ENCODE assay signal across 8 cellular contexts in genomic region chr14:63641473-63642228, GRCh38. TPM values are rescaled to one million over a fixed set of nuclear protein-coding genes. Genes with fewer than 3 reads are reported as not detected.
DNase-seq lines count a peak whose midpoint lies in the region; ATAC-seq and TF ChIP-seq lines count a peak whose summit lies in the region.

A gene with protein sequence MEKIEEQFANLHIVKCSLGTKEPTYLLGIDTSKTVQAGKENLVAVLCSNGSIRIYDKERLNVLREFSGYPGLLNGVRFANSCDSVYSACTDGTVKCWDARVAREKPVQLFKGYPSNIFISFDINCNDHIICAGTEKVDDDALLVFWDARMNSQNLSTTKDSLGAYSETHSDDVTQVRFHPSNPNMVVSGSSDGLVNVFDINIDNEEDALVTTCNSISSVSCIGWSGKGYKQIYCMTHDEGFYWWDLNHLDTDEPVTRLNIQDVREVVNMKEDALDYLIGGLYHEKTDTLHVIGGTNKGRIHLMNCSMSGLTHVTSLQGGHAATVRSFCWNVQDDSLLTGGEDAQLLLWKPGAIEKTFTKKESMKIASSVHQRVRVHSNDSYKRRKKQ (minus strand): TSS chr14:63641871. CDS start chr14:63599942, 41,929 bp downstream.

- H3K4me3 ChIP-seq in hepatocyte = peak within 1 kb of the TSS; percentile 54

- H3K4me2 ChIP-seq in hepatocyte = peak within 1 kb of the TSS; percentile 76

- H3K27ac ChIP-seq in 22Rv1 (peak within 1 kb of the TSS; percentile 98), hepatocyte (peak within 1 kb of the TSS; percentile 90)

- H3K9me2 ChIP-seq in hepatocyte (replicated peaks; ENCODE audit: insufficient read depth) = no peaks in the 10 kb centered on the region

- H3K4me1 ChIP-seq in hepatocyte (ENCODE audit: insufficient read depth) = no peaks in the 10 kb centered on the region

- H2AFZ ChIP-seq in hepatocyte = peak within 1 kb of the TSS; percentile 65

- H4K20me1 ChIP-seq in hepatocyte (ENCODE audit: insufficient read depth, poor library complexity, severe bottlenecking) = no peaks in the 10 kb centered on the region

- under 1% methylated on average over 60 of the region's 60 CpGs for WGBS in hepatocyte (ENCODE audit: low lambda C conversion rate, missing lambda C conversion rate)

- peaks cover 46% of the 10 kb centered on the region for H3K79me2 ChIP-seq in hepatocyte

- ATAC-seq in GM18511 (IDR thresholded peaks at IDR 0.05; ENCODE audit: unreplicated experiment) (peak; percentile 90), HG03039 (IDR thresholded peaks at IDR 0.05; ENCODE audit: unreplicated experiment) (peak; percentile 88)

- peak; percentile 99 to 100 for DNase-seq in NCI-H2081 (lab: John Stamatoyannopoulos, UW)
- DNase-seq in T1000 (lab: John Stamatoyannopoulos, UW) = peak; percentile 97
- peak; percentile 100 for DNase-seq in astrocyte of the hippocampus (ENCODE audit: low read depth, low spot score)
- DNase-seq in hepatocyte (ENCODE audit: low spot score) = peak; percentile 99
- DNase-seq in renal cortical epithelial cell (ENCODE audit: low read depth) = peak; percentile 99

- TF ChIP-seq CTCF in 22Rv1 (IDR thresholded peaks at IDR 0.05) (peak; percentile 76), hepatocyte (IDR thresholded peaks at IDR 0.05; ENCODE audit: poor library complexity) (peak; percentile 65)

- no peaks in the 10 kb centered on the region for H3K9me3 ChIP-seq in hepatocyte (ENCODE audit: low read depth)

- no peaks in the 10 kb centered on the region for H3K27me3 ChIP-seq in hepatocyte

- H3K36me3 ChIP-seq in hepatocyte (replicated peaks; ENCODE audit: insufficient read depth, low read depth) = no peaks in the 10 kb centered on the region

RNA-seq across cellular contexts. Expression of the gene that starts here (rescaled TPM):
- total RNA-seq in hepatocyte = 12.3 and 14.6 TPM in 2 replicates
- polyA plus RNA-seq in hepatocyte = 3.9 and 5.6 TPM in 2 replicates
- total RNA-seq in renal cortical epithelial cell = 21.4 and 26.0 TPM in 2 replicates

Comparison
In these comparisons a context has a peak if more than half of its experiments do, and no peak if none do; other contexts are left out.
1. Peak in every context shown above with its lines: DNase-seq, ATAC-seq, H3K4me3 ChIP-seq and H3K27ac ChIP-seq.